In genomic region chr2:176161041-176161785, GRCh38 we compare ENCODE assay signal across 25 cellular contexts. TPM values are rescaled to one million over a fixed set of nuclear protein-coding genes. Genes with fewer than 3 reads are reported as not detected.
A peak's percentile ranks its signal among the peaks of the same experiment; 100 is the strongest.
DNase-seq lines count a peak whose midpoint lies in the region; ATAC-seq, FAIRE-seq and TF ChIP-seq lines count a peak whose summit lies in the region.
"Had no signal": no experiment of that assay in that cellular context is flagged by ENCODE, and none has a peak within 500 bp of the region (broad histone marks: within the 10 kb centered on the region; RNA-seq: fewer than 3 reads in every experiment).

No MANE protein-coding gene starts in this region.

- 0 out of 2 replicates have a peak, but pooled peaks cover 2% of the 10 kb centered on the region for H3K23me2 ChIP-seq in H1 (ENCODE audit: low read depth, low read length)

- no peak overlapping the region; the same call in 1 of the 2 replicates for H2BK12ac ChIP-seq in H1 (ENCODE audit: low read depth, low read length)

- no peak overlapping the region for H2BK20ac ChIP-seq in H1 (ENCODE audit: low read length)

- H3K79me1 ChIP-seq in H1 (ENCODE audit: low read depth, low read length) = no peaks in the 10 kb centered on the region

- intact Hi-C loops in uterus (cut with DNase I; ENCODE audit: low total_unique reads) = no loop called here

- no peak overlapping the region for H4K5ac ChIP-seq in H1 (ENCODE audit: insufficient read length, low read depth, low read length)

- H2BK120ac ChIP-seq in H1 (replicated peaks; ENCODE audit: low read depth, low read length) = no peak overlapping the region

- no peak overlapping the region for H4K8ac ChIP-seq in H1 (ENCODE audit: extremely low read depth, insufficient read depth, low read length)

- H3K79me2 ChIP-seq in H1 (ENCODE audit: control insufficient read depth in 1 of 2, insufficient read depth in 2 of 2, low read length in 2 of 2) = no peaks in the 10 kb centered on the region

- H3K4me3 Mint-ChIP-seq in activated T-cell treated with anti-CD3 and anti-CD28 coated beads, Interleukin-2, amount 50 U/mL, for 72 hours = peak overlapping the region; percentile 21 to 52
- peak overlapping the region; percentile 86 for H3K4me3 Mint-ChIP-seq in nephron progenitor cell
- H3K4me3 Mint-ChIP-seq: activated CD4-positive, alpha-beta memory T cell treated with anti-CD3 and anti-CD28 coated beads, Interleukin-2, amount 10 ng/mL, durations not matched to agents 7 days and 5 days; H9 had no signal

- TF ChIP-seq EP300 in H1 (IDR thresholded peaks at IDR 0.05; ENCODE audit: borderline replicate concordance in 1 of 2, low read depth in 2 of 2, low read length in 2 of 2) = no peak

- H4K20me1 ChIP-seq in H1 (replicated peaks in 1 of 2; ENCODE audit: control insufficient read depth in 1 of 2, insufficient read depth in 2 of 2, low read length in 2 of 2) = peaks cover 39 to 44% of the 10 kb centered on the region in 2 experiments

- CTCF ChIA-PET in H1 (lab: Charles Lee; ENCODE audit: partially characterized antibody) = interaction anchor here (0.9 to 3.6 kb wide), 23 partner anchors 8 to 988 kb away, joined by 3 to 26 read pairs (median 4); partner anchors contain the start of gene HOXD4

- H3K27ac Mint-ChIP-seq in activated T-cell treated with anti-CD3 and anti-CD28 coated beads, Interleukin-2, amount 50 U/mL, for 72 hours = peak overlapping the region; percentile 81
- peak overlapping the region; percentile 94 for H3K27ac Mint-ChIP-seq in nephron progenitor cell
- H3K27ac Mint-ChIP-seq: activated CD4-positive, alpha-beta memory T cell treated with anti-CD3 and anti-CD28 coated beads, Interleukin-2, amount 10 ng/mL, durations not matched to agents 7 days and 5 days; CD14-positive monocyte; H9 had no signal

- H3K4me1 Mint-ChIP-seq in activated T-cell treated with anti-CD3 and anti-CD28 coated beads, Interleukin-2, amount 50 U/mL, for 72 hours (ENCODE audit: low read depth) = peaks cover 24% of the 10 kb centered on the region
- H3K4me1 Mint-ChIP-seq in nephron progenitor cell = peaks cover 91% of the 10 kb centered on the region

- H3K4me2 ChIP-seq in H1 (ENCODE audit: insufficient read depth in 1 of 2, low read depth in 2 of 2, low read length in 2 of 2) = peak overlapping the region in 1 of 2 experiments; percentile 39; a peak in 1 of 4 replicates

- H3K9me3 ChIP-seq in H1 (ENCODE audit: insufficient read depth in 2 of 2, low read depth in 1 of 2, low read length in 1 of 2) (no peaks in the 10 kb centered on the region), uterus (no peaks in the 10 kb centered on the region)
- H3K9me3 ChIP-seq: heart right ventricle, upper lobe of left lung had no signal

- no peak overlapping the region for H2AFZ ChIP-seq in H1 (ENCODE audit: low read length)

- no peak overlapping the region for H3K4ac ChIP-seq in H1 (replicated peaks; ENCODE audit: insufficient read length, low read depth, low read length)

- H3K56ac ChIP-seq in H1 (replicated peaks; ENCODE audit: insufficient read length, low read depth, low read length) = no peak overlapping the region

- H3K27ac ChIP-seq in H1 (ENCODE audit: low read depth, low read length) = no peak overlapping the region
- H3K27ac ChIP-seq in uterus = peak overlapping the region; percentile 82 to 83
- H3K27ac ChIP-seq: heart right ventricle, stomach, upper lobe of left lung had no signal

- H3K23ac ChIP-seq in H1 (ENCODE audit: insufficient read length) = no peak overlapping the region

- H2BK15ac ChIP-seq in H1 (ENCODE audit: low read length) = no peak overlapping the region; the same call in 1 of the 2 replicates

- WGBS in H1 (ENCODE audit: extremely low coverage in 1 of 2, insufficient coverage in 1 of 2, insufficient read length in 1 of 2, insufficient replicate concordance in 2 of 2, low coverage in 1 of 2, low lambda C conversion rate in 2 of 2, missing lambda C conversion rate in 1 of 2), 2 experiments = 20% methylated on average over 21 of the region's 21 CpGs; no CpG with 5 or more reads in 1 of the 2 experiments

- H3K4me3 ChIP-seq in H1 (ENCODE audit: extremely low read depth in 1 of 4, insufficient read depth in 2 of 4, low read depth in 3 of 4, low read length in 4 of 4) (no peak overlapping the region), uterus (peak overlapping the region; percentile 9 to 20)
- H3K4me3 ChIP-seq: upper lobe of left lung had no signal

- ATAC-seq in activated T-cell treated with anti-CD3 and anti-CD28 coated beads, Interleukin-2, amount 50 U/mL, for 72 hours (replicated peaks in 1 of 2) = no peak

- FAIRE-seq in H1 (lab: Jason Lieb, UNC) = no peak

- H3K18ac ChIP-seq in H1 (ENCODE audit: extremely low read depth, low read length) = no peak overlapping the region

- H3K14ac ChIP-seq in H1 (ENCODE audit: insufficient read length) = no peak overlapping the region

- no peak overlapping the region for H4K91ac ChIP-seq in H1 (replicated peaks; ENCODE audit: insufficient read length, low read length)

- H3K36me3 ChIP-seq in H1 (ENCODE audit: control insufficient read depth in 2 of 4, insufficient read depth in 4 of 4, low read length in 3 of 4) (peaks cover 0 to 10% (median 0%) of the 10 kb centered on the region in 4 experiments; a peak in 1 of 8 replicates), uterus (no peaks in the 10 kb centered on the region)
- H3K36me3 ChIP-seq: heart right ventricle, stomach, upper lobe of left lung had no signal

- H3K27me3 ChIP-seq in H1 (replicated peaks in 1 of 4; ENCODE audit: control insufficient read depth in 3 of 4, extremely low read depth in 1 of 4, insufficient read depth in 3 of 4, low read length in 3 of 4) (peaks cover 99 to 100% (median 100%) of the 10 kb centered on the region in 4 experiments), uterus (no peaks in the 10 kb centered on the region)

- POLR2A ChIA-PET in H1 (lab: Charles Lee; ENCODE audit: partially characterized antibody) = interaction anchor here (1.6 kb wide), 1 partner anchor 10 kb away, joined by 7 read pairs; no protein-coding TSS in a partner anchor

- H3K4me1 ChIP-seq in H1 (replicated peaks in 1 of 4; ENCODE audit: control insufficient read depth in 3 of 4, insufficient read depth in 4 of 4, low read length in 3 of 4) (peaks cover 0 to 12% (median 6%) of the 10 kb centered on the region in 4 experiments; a peak in 5 of 7 replicates), uterus (no peaks in the 10 kb centered on the region)

- no peak overlapping the region for H2BK5ac ChIP-seq in H1 (ENCODE audit: low read depth, low read length)

- TF ChIP-seq RAD21 in H1 (IDR thresholded peaks at IDR 0.05 in 1 of 2, conservative IDR thresholded peaks at IDR 0.05 in 1 of 2; ENCODE audit: low read depth in 2 of 2, low read length in 2 of 2) = no peak

- TF ChIP-seq POLR2A in H1 (IDR thresholded peaks at IDR 0.05; ENCODE audit: control extremely low read depth in 1 of 2, low read depth in 2 of 2, low read length in 2 of 2) (no peak), uterus (IDR thresholded peaks at IDR 0.05) (no peak)

- no peaks in the 10 kb centered on the region for H3K9me3 Mint-ChIP-seq in activated T-cell treated with anti-CD3 and anti-CD28 coated beads, Interleukin-2, amount 50 U/mL, for 72 hours
- no peaks in the 10 kb centered on the region for H3K9me3 Mint-ChIP-seq in nephron progenitor cell
- H3K9me3 Mint-ChIP-seq: activated CD4-positive, alpha-beta memory T cell treated with anti-CD3 and anti-CD28 coated beads, Interleukin-2, amount 10 ng/mL, durations not matched to agents 7 days and 5 days had no signal

- no peak for TF ChIP-seq CTCF in H1 (IDR thresholded peaks at IDR 0.05; ENCODE audit: control extremely low read depth in 1 of 3, insufficient read depth in 1 of 3, low read depth in 1 of 3, low read length in 3 of 3)
- no peak for TF ChIP-seq CTCF in nephron progenitor cell (IDR thresholded peaks at IDR 0.05)
- TF ChIP-seq CTCF in uterus (IDR thresholded peaks at IDR 0.05) = no peak

- no peak overlapping the region for H2AK5ac ChIP-seq in H1 (ENCODE audit: low read depth, low read length)

- H3K27me3 Mint-ChIP-seq in activated T-cell treated with anti-CD3 and anti-CD28 coated beads, Interleukin-2, amount 50 U/mL, for 72 hours (ENCODE audit: low read depth) = peaks cover 83% of the 10 kb centered on the region
- H3K27me3 Mint-ChIP-seq in nephron progenitor cell (ENCODE audit: low read depth, poor library complexity) = no peaks in the 10 kb centered on the region

- no peak for DNase-seq in activated T-cell treated with anti-CD3 and anti-CD28 coated beads, Interleukin-2, amount 50 U/mL, for 72 hours
- no peak for DNase-seq in activated T-cell treated with anti-CD3 and anti-CD28 coated beads, Interleukin-2, amount 50 U/mL, for 48 hours
- no peak for DNase-seq in H1 (ENCODE audit: low read depth in 1 of 2, low spot score in 2 of 2)
- no peak for DNase-seq in nephron progenitor cell
- DNase-seq in uterus = no peak
- DNase-seq in NCI-H2171 treated with DMSO at 0.1 percent for 48 hours (lab: John Stamatoyannopoulos, UW) = no peak
- DNase-seq in islet precursor cell = no peak
- no peak for DNase-seq in GDM1 (lab: John Stamatoyannopoulos, UW)
- DNase-seq: activated CD4-positive, alpha-beta memory T cell treated with anti-CD3 and anti-CD28 coated beads, Interleukin-2, amount 10 ng/mL, durations not matched to agents 7 days and 5 days; activated naive CD4-positive, alpha-beta T cell; amygdala; caudate nucleus; H9; heart right ventricle; NCI-H1436; NCI-H2107; NCI-H524 treated with DMSO at 0.1 percent for 48 hours; stimulated activated CD4-positive, alpha-beta T cell treated with anti-CD3 and anti-CD28 coated beads, Interleukin-12 subunit alpha, Interleukin-12 subunit beta, amount 100 ng/mL, for 4 hours; stimulated activated CD4-positive, alpha-beta T cell treated with anti-CD3 and anti-CD28 coated beads, Interleukin-4, amount 100 ng/mL, for 4 hours; stomach had no signal

- no peak overlapping the region for H3K9ac ChIP-seq in H1 (replicated peaks in 1 of 4; ENCODE audit: extremely low read depth in 1 of 4, low read depth in 3 of 4, low read length in 3 of 4)

- H3K36me3 Mint-ChIP-seq in activated T-cell treated with anti-CD3 and anti-CD28 coated beads, Interleukin-2, amount 50 U/mL, for 72 hours (ENCODE audit: insufficient read depth in 2 of 2) = peaks cover 2 to 8% of the 10 kb centered on the region in 2 donors
- peaks cover 5% of the 10 kb centered on the region for H3K36me3 Mint-ChIP-seq in nephron progenitor cell (ENCODE audit: low read depth)

RNA-seq across cellular contexts. Expression of gene HOXD3, which starts 4.1 kb away (rescaled TPM):
- not detected for total RNA-seq in activated T-cell treated with anti-CD3 and anti-CD28 coated beads, Interleukin-2, amount 50 U/mL, for 72 hours
- total RNA-seq in H1 (2021; fragmentation: NEBNext Ultra II Directional; extraction: Animal tissue kit (Norgen Biotek cat#: 25700)) = not detected in 2 replicates
- polyA plus RNA-seq in H1 (2011; rRNA removed) = not detected in 2 replicates
- not detected for polyA plus RNA-seq in H1 (2011; cell fraction: cytosol; rRNA removed)
- not detected for polyA plus RNA-seq in H1 (2011; cell fraction: nucleus; rRNA removed)
- not detected in 4 replicates for polyA plus RNA-seq in H1 (2012, experiment 1 of 2)
- polyA plus RNA-seq in H1 (2012, experiment 2 of 2) = not detected
- polyA plus RNA-seq in H1 (2013, experiment 1 of 2) = not detected
- polyA plus RNA-seq in H1 (2013, experiment 2 of 2) = not detected
- not detected in 2 replicates for polyA minus RNA-seq in H1 (2011; rRNA and poly(A)+ RNA removed)
- not detected for polyA minus RNA-seq in H1 (2011; cell fraction: cytosol; rRNA and poly(A)+ RNA removed)
- not detected for polyA minus RNA-seq in H1 (2011; cell fraction: nucleus; rRNA and poly(A)+ RNA removed)
- total RNA-seq in uterus = 10 to 100 TPM; 14.7 to 61.2 (median 22.7) TPM
- total RNA-seq: activated CD4-positive, alpha-beta memory T cell treated with anti-CD3 and anti-CD28 coated beads, Interleukin-2, amount 10 ng/mL, durations not matched to agents 7 days and 5 days; H9; pulmonary artery endothelial cell; T-helper 2 cell treated with Interferon-gamma antibody and Interleukin-4, amounts not matched to agents 100 ng/mL and 5 ng/mL, for 36 hours had no signal
- polyA plus RNA-seq: CD14-positive monocyte had no signal

RNA-seq across cellular contexts. Expression of gene HOXD4, which starts 9.9 kb away (rescaled TPM):
- not detected for total RNA-seq in activated T-cell treated with anti-CD3 and anti-CD28 coated beads, Interleukin-2, amount 50 U/mL, for 72 hours
- total RNA-seq in H1 (2021; fragmentation: NEBNext Ultra II Directional; extraction: Animal tissue kit (Norgen Biotek cat#: 25700)) = not detected in 2 replicates
- not detected in 2 replicates for polyA plus RNA-seq in H1 (2011; rRNA removed)
- polyA plus RNA-seq in H1 (2011; cell fraction: cytosol; rRNA removed) = not detected
- polyA plus RNA-seq in H1 (2011; cell fraction: nucleus; rRNA removed) = not detected
- not detected in 4 replicates for polyA plus RNA-seq in H1 (2012, experiment 1 of 2)
- not detected for polyA plus RNA-seq in H1 (2012, experiment 2 of 2)
- polyA plus RNA-seq in H1 (2013, experiment 1 of 2) = not detected
- not detected for polyA plus RNA-seq in H1 (2013, experiment 2 of 2)
- not detected in 2 replicates for polyA minus RNA-seq in H1 (2011; rRNA and poly(A)+ RNA removed)
- not detected for polyA minus RNA-seq in H1 (2011; cell fraction: cytosol; rRNA and poly(A)+ RNA removed)
- polyA minus RNA-seq in H1 (2011; cell fraction: nucleus; rRNA and poly(A)+ RNA removed) = not detected
- total RNA-seq in uterus = 10 to 100 TPM in 2 of 4 donors, 1 to 10 TPM in 2; 6.8 to 41.6 (median 13.0) TPM
- total RNA-seq: activated CD4-positive, alpha-beta memory T cell treated with anti-CD3 and anti-CD28 coated beads, Interleukin-2, amount 10 ng/mL, durations not matched to agents 7 days and 5 days; H9; pulmonary artery endothelial cell; T-helper 2 cell treated with Interferon-gamma antibody and Interleukin-4, amounts not matched to agents 100 ng/mL and 5 ng/mL, for 36 hours had no signal
- polyA plus RNA-seq: CD14-positive monocyte had no signal

RNA-seq across cellular contexts. Expression of gene HOXD1, which starts 27.3 kb away (rescaled TPM):
- total RNA-seq in activated T-cell treated with anti-CD3 and anti-CD28 coated beads, Interleukin-2, amount 50 U/mL, for 72 hours = not detected
- total RNA-seq in H1 (2021; fragmentation: NEBNext Ultra II Directional; extraction: Animal tissue kit (Norgen Biotek cat#: 25700)) = not detected in 2 replicates
- 0.03 TPM in 1 of 2 replicates, not detected in the other for polyA plus RNA-seq in H1 (2011; rRNA removed)
- polyA plus RNA-seq in H1 (2011; cell fraction: cytosol; rRNA removed) = not detected
- polyA plus RNA-seq in H1 (2011; cell fraction: nucleus; rRNA removed) = not detected
- polyA plus RNA-seq in H1 (2012, experiment 1 of 2) = not detected in 4 replicates
- polyA plus RNA-seq in H1 (2012, experiment 2 of 2) = 0.13 TPM
- polyA plus RNA-seq in H1 (2013, experiment 1 of 2) = not detected
- polyA plus RNA-seq in H1 (2013, experiment 2 of 2) = 0.02 TPM
- polyA minus RNA-seq in H1 (2011; rRNA and poly(A)+ RNA removed) = not detected in 2 replicates
- not detected for polyA minus RNA-seq in H1 (2011; cell fraction: cytosol; rRNA and poly(A)+ RNA removed)
- 0.30 TPM for polyA minus RNA-seq in H1 (2011; cell fraction: nucleus; rRNA and poly(A)+ RNA removed)
- 1 to 10 TPM in 1 of 4 donors, under 1 TPM in 2, not detected in 1; 0.21 to 2.9 (median 0.52) TPM for total RNA-seq in uterus
- total RNA-seq: A673; activated CD4-positive, alpha-beta memory T cell treated with anti-CD3 and anti-CD28 coated beads, Interleukin-2, amount 10 ng/mL, durations not matched to agents 7 days and 5 days; H9; T-helper 2 cell treated with Interferon-gamma antibody and Interleukin-4, amounts not matched to agents 100 ng/mL and 5 ng/mL, for 36 hours had no signal
- polyA plus RNA-seq: CD14-positive monocyte had no signal

RNA-seq across cellular contexts. Expression of gene HOXD8, which starts 31.7 kb away (rescaled TPM):
- total RNA-seq in activated T-cell treated with anti-CD3 and anti-CD28 coated beads, Interleukin-2, amount 50 U/mL, for 72 hours = not detected
- total RNA-seq in H1 (2021; fragmentation: NEBNext Ultra II Directional; extraction: Animal tissue kit (Norgen Biotek cat#: 25700)) = not detected in 2 replicates
- polyA plus RNA-seq in H1 (2011; rRNA removed) = not detected in 2 replicates
- not detected for polyA plus RNA-seq in H1 (2011; cell fraction: cytosol; rRNA removed)
- polyA plus RNA-seq in H1 (2011; cell fraction: nucleus; rRNA removed) = not detected
- not detected in 4 replicates for polyA plus RNA-seq in H1 (2012, experiment 1 of 2)
- polyA plus RNA-seq in H1 (2012, experiment 2 of 2) = not detected
- not detected for polyA plus RNA-seq in H1 (2013, experiment 1 of 2)
- not detected for polyA plus RNA-seq in H1 (2013, experiment 2 of 2)
- polyA minus RNA-seq in H1 (2011; rRNA and poly(A)+ RNA removed) = not detected in 2 replicates
- polyA minus RNA-seq in H1 (2011; cell fraction: cytosol; rRNA and poly(A)+ RNA removed) = not detected
- not detected for polyA minus RNA-seq in H1 (2011; cell fraction: nucleus; rRNA and poly(A)+ RNA removed)
- 10 to 100 TPM; 25.8 to 75.6 (median 48.0) TPM for total RNA-seq in uterus
- total RNA-seq: activated CD4-positive, alpha-beta memory T cell treated with anti-CD3 and anti-CD28 coated beads, Interleukin-2, amount 10 ng/mL, durations not matched to agents 7 days and 5 days; H9; pulmonary artery endothelial cell; T-helper 2 cell treated with Interferon-gamma antibody and Interleukin-4, amounts not matched to agents 100 ng/mL and 5 ng/mL, for 36 hours had no signal
- polyA plus RNA-seq: CD14-positive monocyte had no signal

RNA-seq across cellular contexts. Expression of gene HOXD9, which starts 38.7 kb away (rescaled TPM):
- not detected for total RNA-seq in activated T-cell treated with anti-CD3 and anti-CD28 coated beads, Interleukin-2, amount 50 U/mL, for 72 hours
- total RNA-seq in H1 (2021; fragmentation: NEBNext Ultra II Directional; extraction: Animal tissue kit (Norgen Biotek cat#: 25700)) = not detected in 2 replicates
- polyA plus RNA-seq in H1 (2011; rRNA removed) = not detected in 2 replicates
- polyA plus RNA-seq in H1 (2011; cell fraction: cytosol; rRNA removed) = not detected
- not detected for polyA plus RNA-seq in H1 (2011; cell fraction: nucleus; rRNA removed)
- polyA plus RNA-seq in H1 (2012, experiment 1 of 2) = not detected in 4 replicates
- polyA plus RNA-seq in H1 (2012, experiment 2 of 2) = not detected
- not detected for polyA plus RNA-seq in H1 (2013, experiment 1 of 2)
- polyA plus RNA-seq in H1 (2013, experiment 2 of 2) = not detected
- not detected in 2 replicates for polyA minus RNA-seq in H1 (2011; rRNA and poly(A)+ RNA removed)
- not detected for polyA minus RNA-seq in H1 (2011; cell fraction: cytosol; rRNA and poly(A)+ RNA removed)
- not detected for polyA minus RNA-seq in H1 (2011; cell fraction: nucleus; rRNA and poly(A)+ RNA removed)
- 10 to 100 TPM in 3 of 4 donors, 1 to 10 TPM in 1; 3.8 to 78.1 (median 46.4) TPM for total RNA-seq in uterus
- total RNA-seq: activated CD4-positive, alpha-beta memory T cell treated with anti-CD3 and anti-CD28 coated beads, Interleukin-2, amount 10 ng/mL, durations not matched to agents 7 days and 5 days; H9; pulmonary artery endothelial cell; T-helper 2 cell treated with Interferon-gamma antibody and Interleukin-4, amounts not matched to agents 100 ng/mL and 5 ng/mL, for 36 hours had no signal
- polyA plus RNA-seq: CD14-positive monocyte had no signal

Comparison
In these comparisons a context has a peak if more than half of its experiments do, and no peak if none do; other contexts are left out.
1. H3K4me3 ChIP-seq: peak in uterus (2 of 2); none in H1 (0 of 4).
2. RNA of gene HOXD3, which starts 4.1 kb away (total RNA-seq): 14.7 to 61.2 TPM in uterus; not detected in activated T-cell treated with anti-CD3 and anti-CD28 coated beads, Interleukin-2, amount 50 U/mL, for 72 hours and not detected in H1; every median in the first group is over 10 times any median in the second.